ENCODE assay signal across 8 cellular contexts in genomic region chr11:47766363-47767227, GRCh38. TPM values are rescaled to one million over a fixed set of nuclear protein-coding genes. Genes with fewer than 3 reads are reported as not detected.
DNase-seq lines count a peak whose midpoint lies in the region; ATAC-seq and TF ChIP-seq lines count a peak whose summit lies in the region.

No MANE protein-coding gene starts in this region.

- peak; percentile 36 for ATAC-seq in HG02642 (IDR thresholded peaks at IDR 0.05; ENCODE audit: poor library complexity, unreplicated experiment)

- TF ChIP-seq POLR2A in lower leg skin (IDR thresholded peaks at IDR 0.05): no peak

- H3K4me3 ChIP-seq in lower leg skin (ENCODE audit: low read depth, poor library complexity, severe bottlenecking): peak overlapping the region; percentile 78

- DNase-seq in NCI-H1436 (lab: John Stamatoyannopoulos, UW): peak; percentile 20
- DNase-seq in NCI-H1436 treated with DMSO at 0.1 percent for 48 hours (lab: John Stamatoyannopoulos, UW): no peak
- peak; percentile 71 to 81 (median 73) for DNase-seq in NCI-H1417 (lab: John Stamatoyannopoulos, UW)
- peak; percentile 64 to 79 for DNase-seq in activated CD4-positive, alpha-beta T cell treated with anti-CD3 and anti-CD28 coated beads, Interleukin-2, amount 50 U/mL, for 24 hours (ENCODE audit: low read depth in 1 of 2, low spot score in 1 of 2)
- DNase-seq in dermis blood vessel endothelial cell: peak; percentile 73
- peak; percentile 61 to 96 for DNase-seq in lower leg skin (ENCODE audit: low spot score in 2 of 2)
- DNase-seq in stimulated activated CD4-positive, alpha-beta T cell treated with anti-CD3 and anti-CD28 coated beads, Interleukin-4, amount 100 ng/mL, for 4 hours: peak; percentile 74 to 79

- no peak for TF ChIP-seq CTCF in lower leg skin (IDR thresholded peaks at IDR 0.05)

- 0% methylated on average over 24 to 53 of the region's 73 CpGs for WGBS in lower leg skin, 2 donors

- intact Hi-C loops in lower leg skin (cut with DNase I; ENCODE audit: low total_unique reads): no loop called here

RNA-seq across cellular contexts. Expression of gene FNBP4, which starts 0.5 kb away (rescaled TPM):
- 50.0 and 69.3 TPM in 2 replicates for total RNA-seq in dermis blood vessel endothelial cell
- total RNA-seq in lower leg skin: 100 to 1,000 TPM in 3 of 4 donors, 10 to 100 TPM in 1; 96.1 to 302 (median 120) TPM

RNA-seq across cellular contexts. Expression of gene AGBL2, which starts 51.4 kb away (rescaled TPM):
- total RNA-seq in dermis blood vessel endothelial cell (0.17 and 0.23 TPM in 2 replicates), lower leg skin (under 1 TPM in 2 of 4 donors, not detected in 2; 0.17 to 0.65 TPM)
